In genomic region chr15:57705746-57706404, GRCh38 we compare ENCODE assay signal across 8 cellular contexts. TPM values are rescaled to one million over a fixed set of nuclear protein-coding genes. Genes with fewer than 3 reads are reported as not detected.
DNase-seq lines count a peak whose midpoint lies in the region; ATAC-seq and TF ChIP-seq lines count a peak whose summit lies in the region.

No MANE protein-coding gene starts in this region.

- H3K9me3 ChIP-seq in BE2C (no peaks in the 10 kb centered on the region), Loucy (ENCODE audit: insufficient read depth, low read depth, low read length) (no peaks in the 10 kb centered on the region), ectodermal cell (ENCODE audit: control insufficient read depth, low read length) (no peaks in the 10 kb centered on the region)

- peak overlapping the region; percentile 55 for H3K4me2 ChIP-seq in Loucy (ENCODE audit: low read depth, low read length, poor library complexity, severe bottlenecking)

- H3K4me1 Mint-ChIP-seq in naive thymus-derived CD8-positive, alpha-beta T cell = peaks cover 25 to 75% (median 74%) of the 10 kb centered on the region in 4 donors

- no peaks in the 10 kb centered on the region for H3K9me3 Mint-ChIP-seq in naive thymus-derived CD8-positive, alpha-beta T cell

- peaks cover 15% of the 10 kb centered on the region for H3K36me3 ChIP-seq in BE2C
- H3K36me3 ChIP-seq in Loucy (ENCODE audit: insufficient read depth, low read length) = peaks cover 6% of the 10 kb centered on the region; the same call in 1 of the 2 replicates
- H3K36me3 ChIP-seq in ectodermal cell (ENCODE audit: control insufficient read depth, insufficient read depth, low read length) = peaks cover 15% of the 10 kb centered on the region

- peaks cover 22% of the 10 kb centered on the region for H4K20me1 ChIP-seq in Loucy (ENCODE audit: insufficient read depth, low read length, poor library complexity, severe bottlenecking)

- H3K4me1 ChIP-seq in BE2C (peaks cover 4% of the 10 kb centered on the region), Loucy (ENCODE audit: insufficient read depth, low read length, poor library complexity, severe bottlenecking) (peaks cover 37% of the 10 kb centered on the region), ectodermal cell (ENCODE audit: control insufficient read depth, insufficient read depth, low read length) (peaks cover 9% of the 10 kb centered on the region)

- H3K4me3 ChIP-seq in BE2C (ENCODE audit: low read depth, low read length) (peak overlapping the region; percentile 98), Loucy (ENCODE audit: low read length, poor library complexity, severe bottlenecking) (peak overlapping the region; percentile 82), ectodermal cell (ENCODE audit: insufficient read depth, low read depth, low read length) (peak overlapping the region; percentile 97)

- peaks cover 47% of the 10 kb centered on the region for H3K79me2 ChIP-seq in Loucy (ENCODE audit: insufficient read depth, low read length)

- no peaks in the 10 kb centered on the region for H3K9me2 ChIP-seq in Loucy (replicated peaks; ENCODE audit: low read depth, low read length)

- H3K27ac ChIP-seq in ectodermal cell (ENCODE audit: insufficient read depth, low read depth, low read length, poor library complexity, severe bottlenecking) = no peak overlapping the region

- H3K36me3 Mint-ChIP-seq in naive thymus-derived CD8-positive, alpha-beta T cell = peaks cover 2 to 19% (median 3%) of the 10 kb centered on the region in 3 donors

- no peaks in the 10 kb centered on the region for H3F3A ChIP-seq in Loucy (ENCODE audit: low read depth)

- WGBS in ectodermal cell, 2 experiments = 92% methylated on average over 12 of the region's 12 CpGs

- peak overlapping the region; percentile 74 for H2AFZ ChIP-seq in Loucy (ENCODE audit: low read length)

- H3K4me3 Mint-ChIP-seq in naive thymus-derived CD8-positive, alpha-beta T cell = peak overlapping the region; percentile 85 to 95 (median 90)

- H3K9ac ChIP-seq in Loucy (ENCODE audit: low read depth, low read length, poor library complexity, severe bottlenecking) = peak overlapping the region; percentile 91

- H3K27me3 ChIP-seq in BE2C = no peaks in the 10 kb centered on the region
- peaks cover 45% of the 10 kb centered on the region for H3K27me3 ChIP-seq in Loucy (ENCODE audit: insufficient read depth, low read length, poor library complexity, severe bottlenecking)
- H3K27me3 ChIP-seq in ectodermal cell (ENCODE audit: control insufficient read depth, insufficient read depth, low read length, poor library complexity, severe bottlenecking) = peaks cover 23% of the 10 kb centered on the region

- no peak for DNase-seq in BE2C
- no peak for DNase-seq in naive thymus-derived CD8-positive, alpha-beta T cell
- DNase-seq in posterior vena cava (ENCODE audit: low spot score) = no peak
- no peak for DNase-seq in epidermal melanocyte (ENCODE audit: insufficient read length, low spot score)

- peaks cover 0 to 11% (median 0%) of the 10 kb centered on the region in 5 donors for H3K27me3 Mint-ChIP-seq in naive thymus-derived CD8-positive, alpha-beta T cell

- intact Hi-C loops in posterior vena cava (cut with DNase I) = no loop called here

- TF ChIP-seq CTCF in BE2C (IDR thresholded peaks at IDR 0.05; ENCODE audit: low read depth, low read length) = no peak
- no peak for TF ChIP-seq CTCF in Loucy (conservative IDR thresholded peaks at IDR 0.05; ENCODE audit: low read length)

- peak in 1 of 2 donors; percentile 9 for ATAC-seq in naive thymus-derived CD8-positive, alpha-beta T cell
- no peak for ATAC-seq in HG03457 (IDR thresholded peaks at IDR 0.05; ENCODE audit: unreplicated experiment)
- ATAC-seq in HG03097 (IDR thresholded peaks at IDR 0.05; ENCODE audit: low FRiP score, unreplicated experiment) = no peak

- peak overlapping the region; percentile 90 to 99 (median 98) for H3K27ac Mint-ChIP-seq in naive thymus-derived CD8-positive, alpha-beta T cell

- POLR2A ChIA-PET in naive thymus-derived CD8-positive, alpha-beta T cell (lab: Charles Lee) = interaction anchor here (0.5 to 1.6 kb wide), 5 partner anchors 9 to 949 kb away, joined by 3 to 6 read pairs (median 3); no protein-coding TSS in a partner anchor

RNA-seq across cellular contexts. Expression of gene POLR2M, which starts 0.6 kb away (rescaled TPM):
- polyA plus RNA-seq in BE2C (2012; ENCODE audit: insufficient read depth, insufficient read length, low read depth) = 43.1 TPM
- polyA plus RNA-seq in ectodermal cell (2013, experiment 1 of 4) = 48.8 TPM
- 50.4 TPM for polyA plus RNA-seq in ectodermal cell (2013, experiment 2 of 4)
- polyA plus RNA-seq in ectodermal cell (2013, experiment 3 of 4) = 35.8 TPM
- polyA plus RNA-seq in ectodermal cell (2013, experiment 4 of 4) = 41.1 TPM
- 100 to 1,000 TPM; 106 to 114 TPM for total RNA-seq in naive thymus-derived CD8-positive, alpha-beta T cell
- polyA plus RNA-seq in naive thymus-derived CD8-positive, alpha-beta T cell = 10 to 100 TPM; 46.0 to 56.7 (median 52.0) TPM
- total RNA-seq in posterior vena cava = 10 to 100 TPM; 65.2 to 76.0 TPM
